In the genomic region with DNA sequence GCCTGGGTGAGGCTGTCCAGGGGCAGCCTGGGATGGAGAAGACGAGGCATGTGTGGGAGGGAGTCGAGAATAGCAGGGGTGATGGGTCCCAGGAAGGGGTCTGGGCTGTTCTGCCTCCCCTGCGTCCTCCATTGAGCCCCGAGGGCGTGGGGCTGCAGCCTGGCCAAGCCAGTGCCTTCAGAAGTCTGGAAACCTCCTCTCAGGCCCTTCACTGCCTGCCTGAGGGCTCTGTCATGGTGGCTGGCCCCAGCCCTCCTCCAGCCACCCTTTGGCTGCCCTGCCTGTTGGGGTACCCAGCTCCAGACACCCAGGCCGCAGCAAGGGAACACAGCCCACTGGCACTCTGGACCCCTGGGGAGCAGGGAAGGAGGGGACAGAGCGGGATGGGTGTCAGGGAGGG, we compare ENCODE assay signal across 25 cellular contexts.
"Had no signal": no experiment of that assay in that cellular context is flagged by ENCODE, and none has a peak within 500 bp of the region (broad histone marks: within the 10 kb centered on the region; RNA-seq: fewer than 3 reads in every experiment).

No MANE protein-coding gene starts in this region.

- H3K9me3 ChIP-seq: stomach, suprapubic skin, testis, thoracic aorta, tibial artery, tibial nerve, transverse colon, upper lobe of left lung, upper lobe of right lung, uterus, vagina had no signal

- H3K27me3 ChIP-seq: testis, uterus had no signal

- H3K36me3 ChIP-seq: stomach, suprapubic skin, thoracic aorta, tibial artery, tibial nerve, transverse colon, upper lobe of left lung, upper lobe of right lung, uterus, vagina had no signal

- DNase-seq: stimulated activated CD4-positive, alpha-beta T cell treated with anti-CD3 and anti-CD28 coated beads, Interleukin-2, amount 100 ng/mL, for 48 hours; stimulated activated CD4-positive, alpha-beta T cell treated with anti-CD3 and anti-CD28 coated beads, Interleukin-4, amount 100 ng/mL, for 1 hour; stimulated activated CD4-positive, alpha-beta T cell treated with anti-CD3 and anti-CD28 coated beads, Interleukin-4, amount 100 ng/mL, for 24 hours; stimulated activated CD4-positive, alpha-beta T cell treated with anti-CD3 and anti-CD28 coated beads, Interleukin-4, amount 100 ng/mL, for 4 hours; stimulated activated CD8-positive, alpha-beta memory T cell treated with anti-CD3 and anti-CD28 coated beads, Interleukin-4, amount 100 ng/mL, for 48 hours; stimulated activated naive B cell treated with anti-CD40 and anti-IgM and Interleukin-4, amounts not matched to agents 10 μg/mL and 1 μg/mL and 100 μg/mL, for 72 hours; stimulated activated naive CD4-positive, alpha-beta T cell; stimulated activated naive CD4-positive, alpha-beta T cell treated with Interleukin-2 at 50 U/mL for 16 hours; stimulated activated naive CD8-positive, alpha-beta T cell treated with anti-CD3 and anti-CD28 coated beads, Interleukin-15, amount 100 ng/mL, for 72 hours; stimulated activated naive CD8-positive, alpha-beta T cell treated with anti-CD3 and anti-CD28 coated beads, Interleukin-15, Interleukin-2, amounts not matched to agents 100 U/mL and 50 U/mL, for 24 hours; stomach; substantia nigra; testis; tibial artery; transverse colon; trophoblast cell; upper lobe of right lung; uterus had no signal

- ATAC-seq: stimulated activated effector memory CD8-positive, alpha-beta T cell treated with anti-CD3 and anti-CD28 coated beads, Interleukin-12 subunit alpha, Interleukin-12 subunit beta, amount 100 ng/mL, for 72 hours; stimulated activated memory B cell treated with anti-CD40 and anti-IgM and Interleukin-4, amounts not matched to agents 10 μg/mL and 1 μg/mL and 100 μg/mL, for 72 hours; stimulated activated naive B cell treated with anti-CD40 and anti-IgM and Interleukin-4, amounts not matched to agents 10 μg/mL and 1 μg/mL and 100 μg/mL, for 72 hours; stimulated activated naive CD8-positive, alpha-beta T cell treated with anti-CD3 and anti-CD28 coated beads, Interleukin-15, amount 100 ng/mL, for 72 hours; stimulated activated naive CD8-positive, alpha-beta T cell treated with anti-CD3 and anti-CD28 coated beads, Interleukin-15, Interleukin-2, amounts not matched to agents 100 U/mL and 50 U/mL, for 24 hours; upper lobe of right lung had no signal

- H3K4me3 ChIP-seq: stomach, suprapubic skin, testis, thoracic aorta, tibial artery, tibial nerve, transverse colon, upper lobe of left lung, upper lobe of right lung, uterus, vagina had no signal

- H3K4me1 ChIP-seq: testis, upper lobe of right lung, uterus had no signal

- H3K27ac ChIP-seq: stomach, suprapubic skin, testis, thoracic aorta, tibial artery, tibial nerve, transverse colon, upper lobe of left lung, upper lobe of right lung, uterus, vagina had no signal
